22 cellular contexts compared by ENCODE assay signal in genomic region chr9:73655831-73656230, GRCh38.
"Had no signal": no experiment of that assay in that cellular context is flagged by ENCODE, and none has a peak within 500 bp of the region (broad histone marks: within the 10 kb centered on the region; RNA-seq: fewer than 3 reads in every experiment).

No MANE protein-coding gene starts in this region.

- DNase-seq: dermis blood vessel endothelial cell; dorsolateral prefrontal cortex; effector CD4-positive, alpha-beta T cell; effector memory CD4-positive, alpha-beta T cell; foreskin keratinocyte; heart left ventricle; left cardiac atrium; left lung; left ventricle myocardium superior; lower lobe of right lung; mesenchymal stem cell; mucosa of descending colon; naive B cell had no signal

- FAIRE-seq: colon, endothelial cell of umbilical vein, frontal cortex, islet of Langerhans, keratinocyte had no signal

- H3K79me2 ChIP-seq: hepatocyte had no signal

- H3K4me1 ChIP-seq: esophagus muscularis mucosa, foreskin keratinocyte, gastroesophageal sphincter, heart left ventricle, left lung, lower lobe of right lung had no signal

- H3K27ac ChIP-seq: coronary artery, dorsolateral prefrontal cortex, esophagus muscularis mucosa, foreskin keratinocyte, gastroesophageal sphincter, heart left ventricle, hepatocyte, left lung, lower lobe of right lung had no signal

- H3K4me3 ChIP-seq: coronary artery, dorsolateral prefrontal cortex, esophagus muscularis mucosa, gastroesophageal sphincter, heart left ventricle, hepatocyte, left lung, lower lobe of right lung, mucosa of descending colon had no signal

- H2AFZ ChIP-seq: hepatocyte had no signal

- ATAC-seq: foreskin keratinocyte, gastroesophageal sphincter, heart left ventricle, left cardiac atrium, left lung, left ventricle myocardium superior, lower lobe of right lung, mucosa of descending colon had no signal

- H3K9me3 ChIP-seq: esophagus muscularis mucosa, gastroesophageal sphincter, heart left ventricle, left lung, lower lobe of right lung, mucosa of descending colon had no signal

- H3K4me2 ChIP-seq: hepatocyte had no signal

- H3K36me3 ChIP-seq: esophagus muscularis mucosa, gastroesophageal sphincter, heart left ventricle, left lung, lower lobe of right lung had no signal

- H3K27me3 ChIP-seq: dorsolateral prefrontal cortex, esophagus muscularis mucosa, gastroesophageal sphincter, heart left ventricle, hepatocyte, left lung had no signal
